10 cellular contexts compared by ENCODE assay signal in genomic region chr12:123251403-123252076, GRCh38. TPM values are rescaled to one million over a fixed set of nuclear protein-coding genes. Genes with fewer than 3 reads are reported as not detected.
A peak's percentile ranks its signal among the peaks of the same experiment; 100 is the strongest.
DNase-seq lines count a peak whose midpoint lies in the region; ATAC-seq and TF ChIP-seq lines count a peak whose summit lies in the region.
"Had no signal": no experiment of that assay in that cellular context is flagged by ENCODE, and none has a peak within 500 bp of the region (broad histone marks: within the 10 kb centered on the region; RNA-seq: fewer than 3 reads in every experiment).

No MANE protein-coding gene starts in this region.

- H3K27me3 ChIP-seq in Peyer's patch (no peaks in the 10 kb centered on the region), endodermal cell (ENCODE audit: control insufficient read depth, insufficient read depth, low read length, poor library complexity, severe bottlenecking) (no peaks in the 10 kb centered on the region), prostate gland (replicated peaks; ENCODE audit: insufficient read depth) (no peaks in the 10 kb centered on the region)

- TF ChIP-seq CTCF in Calu3 (IDR thresholded peaks at IDR 0.05; ENCODE audit: unreplicated experiment), result no peak
- no peak for TF ChIP-seq CTCF in Peyer's patch (IDR thresholded peaks at IDR 0.05)
- TF ChIP-seq CTCF in endodermal cell (conservative IDR thresholded peaks at IDR 0.05), result no peak
- no peak for TF ChIP-seq CTCF in prostate gland (IDR thresholded peaks at IDR 0.05)
- TF ChIP-seq CTCF in osteocyte (IDR thresholded peaks at IDR 0.05), result no peak

- no peak overlapping the region for H3K9ac ChIP-seq in endodermal cell (ENCODE audit: extremely low read depth, low read length, poor library complexity, severe bottlenecking)
- H3K9ac ChIP-seq: KMS-11 had no signal

- TF ChIP-seq POLR2A in Peyer's patch (IDR thresholded peaks at IDR 0.05), result no peak
- no peak for TF ChIP-seq POLR2A in prostate gland (IDR thresholded peaks at IDR 0.05)

- CTCF ChIA-PET in Calu3 (lab: Charles Lee), result interaction anchor here (0.6 to 1.9 kb wide), 6 partner anchors 14 to 429 kb away, joined by 3 to 14 read pairs (median 6); partner anchors contain the start of genes MPHOSPH9 and MTRFR

- peaks cover 45% of the 10 kb centered on the region for H3K36me3 Mint-ChIP-seq in Calu3 (ENCODE audit: insufficient read depth, unreplicated experiment)
- peaks cover 73% of the 10 kb centered on the region for H3K36me3 Mint-ChIP-seq in endodermal cell (ENCODE audit: low read depth)
- H3K36me3 Mint-ChIP-seq in osteocyte (ENCODE audit: unreplicated experiment), result peaks cover 36% of the 10 kb centered on the region

- intact Hi-C loops in Calu3 (cut with micrococcal nuclease; ENCODE audit: unreplicated experiment), result no loop called here
- intact Hi-C loops in prostate gland (cut with DNase I), result no loop called here

- WGBS in endodermal cell (ENCODE audit: insufficient coverage in 1 of 2, insufficient read length in 1 of 2), 2 experiments, result 93 to 100% methylated on average over 2 to 8 of the region's 8 CpGs
- WGBS in prostate gland, result 56% methylated on average over 8 of the region's 8 CpGs

- BruUV-seq in Calu3 (replicated peaks; lab: Mats Ljungman, UMichigan), result TSS peak; percentile 51

- peaks cover 25% of the 10 kb centered on the region for H3K4me1 Mint-ChIP-seq in Calu3 (ENCODE audit: low read depth, unreplicated experiment)
- H3K4me1 Mint-ChIP-seq in endodermal cell, result peaks cover 10% of the 10 kb centered on the region
- peaks cover 18% of the 10 kb centered on the region for H3K4me1 Mint-ChIP-seq in osteocyte (ENCODE audit: unreplicated experiment)

- H3K4me1 ChIP-seq in Peyer's patch (peaks cover 0 to 20% (median 2%) of the 10 kb centered on the region in 4 donors), endodermal cell (ENCODE audit: control insufficient read depth, insufficient read depth, low read length) (no peaks in the 10 kb centered on the region), prostate gland (replicated peaks) (peaks cover 9% of the 10 kb centered on the region)

- H3K4me3 Mint-ChIP-seq in Calu3 (ENCODE audit: low read depth, unreplicated experiment) (peak overlapping the region; percentile 56), endodermal cell (no peak overlapping the region), osteocyte (ENCODE audit: unreplicated experiment) (no peak overlapping the region)

- no peak for ATAC-seq in HG02938 (IDR thresholded peaks at IDR 0.05; ENCODE audit: unreplicated experiment)

- H3K4me3 ChIP-seq in Peyer's patch (peak overlapping the region in 1 of 4 donors; percentile 17), endodermal cell (ENCODE audit: low read length) (no peak overlapping the region), prostate gland (no peak overlapping the region)

- H3K27me3 Mint-ChIP-seq in Calu3 (ENCODE audit: unreplicated experiment), result no peaks in the 10 kb centered on the region
- no peaks in the 10 kb centered on the region for H3K27me3 Mint-ChIP-seq in endodermal cell (ENCODE audit: insufficient read depth)
- H3K27me3 Mint-ChIP-seq in osteocyte (ENCODE audit: unreplicated experiment), result no peaks in the 10 kb centered on the region

- H3K9me3 ChIP-seq in Peyer's patch (no peaks in the 10 kb centered on the region), endodermal cell (ENCODE audit: control insufficient read depth, low read length) (peaks cover 8% of the 10 kb centered on the region), prostate gland (no peaks in the 10 kb centered on the region)

- no peaks in the 10 kb centered on the region for H3K9me3 Mint-ChIP-seq in Calu3 (ENCODE audit: low read depth, unreplicated experiment)
- H3K9me3 Mint-ChIP-seq in endodermal cell, result peaks cover 33% of the 10 kb centered on the region
- H3K9me3 Mint-ChIP-seq in osteocyte (ENCODE audit: unreplicated experiment), result no peaks in the 10 kb centered on the region

- H3K27ac Mint-ChIP-seq in Calu3 (ENCODE audit: unreplicated experiment), result peak overlapping the region; percentile 97
- peak overlapping the region; percentile 92 for H3K27ac Mint-ChIP-seq in endodermal cell
- H3K27ac Mint-ChIP-seq in osteocyte (ENCODE audit: unreplicated experiment), result no peak overlapping the region

- DNase-seq in Calu3 (no peak), Peyer's patch (no peak), endodermal cell (peak; percentile 52), prostate gland (ENCODE audit: low spot score) (no peak), osteocyte (ENCODE audit: extremely low spot score, unreplicated experiment) (no peak), HPDE6-E6E7 (ENCODE audit: extremely low spot score) (no peak), NCI-H526 treated with DMSO at 0.1 percent for 48 hours (lab: John Stamatoyannopoulos, UW) (no peak)
- DNase-seq: effector CD4-positive, alpha-beta T cell had no signal

- H3K27ac ChIP-seq in Peyer's patch (peak overlapping the region in 3 of 4 donors; percentile 55 to 92 (median 82)), endodermal cell (ENCODE audit: low read depth, low read length) (no peak overlapping the region), prostate gland (peak overlapping the region; percentile 27 to 62)
- H3K27ac ChIP-seq: KMS-11 had no signal

- H3K36me3 ChIP-seq in Peyer's patch, result peaks cover 0 to 37% (median 0%) of the 10 kb centered on the region in 3 donors
- H3K36me3 ChIP-seq in endodermal cell (ENCODE audit: control insufficient read depth, insufficient read depth, low read length), result peaks cover 37% of the 10 kb centered on the region
- H3K36me3 ChIP-seq in prostate gland, result no peaks in the 10 kb centered on the region

RNA-seq across cellular contexts. Expression of gene MTRFR, which starts 18.3 kb away (rescaled TPM):
- total RNA-seq in Calu3 (2022) (19.9 and 24.7 TPM in 2 replicates), Peyer's patch (10 to 100 TPM; 10.2 to 23.1 (median 17.1) TPM), endodermal cell (10 to 100 TPM; 16.2 to 19.3 TPM), prostate gland (10 to 100 TPM; 18.3 to 26.7 TPM), osteocyte (14.3 and 18.0 TPM in 2 replicates)
- 14.1 TPM for polyA plus RNA-seq in endodermal cell (2013, experiment 1 of 2)
- polyA plus RNA-seq in endodermal cell (2013, experiment 2 of 2), result 17.1 TPM

RNA-seq across cellular contexts. Expression of gene MPHOSPH9, which starts 18.6 kb away (rescaled TPM):
- total RNA-seq in Calu3 (2022) (52.5 and 69.5 TPM in 2 replicates), Peyer's patch (10 to 100 TPM; 26.0 to 71.0 (median 35.6) TPM), endodermal cell (10 to 100 TPM; 68.4 to 85.3 TPM), prostate gland (10 to 100 TPM; 24.3 to 25.0 TPM), osteocyte (33.9 and 39.1 TPM in 2 replicates)
- polyA plus RNA-seq in endodermal cell (2013, experiment 1 of 2), result 50.8 TPM
- 62.6 TPM for polyA plus RNA-seq in endodermal cell (2013, experiment 2 of 2)

RNA-seq across cellular contexts. Expression of gene CDK2AP1, which starts 20.1 kb away (rescaled TPM):
- total RNA-seq in Calu3 (2022) (112 and 114 TPM in 2 replicates), Peyer's patch (10 to 100 TPM; 29.7 to 78.4 (median 39.1) TPM), endodermal cell (100 to 1,000 TPM; 102 to 127 TPM), prostate gland (100 to 1,000 TPM; 127 to 129 TPM), osteocyte (214 and 220 TPM in 2 replicates)
- polyA plus RNA-seq in endodermal cell (2013, experiment 1 of 2), result 197 TPM
- 198 TPM for polyA plus RNA-seq in endodermal cell (2013, experiment 2 of 2)
